In the genomic region with DNA sequence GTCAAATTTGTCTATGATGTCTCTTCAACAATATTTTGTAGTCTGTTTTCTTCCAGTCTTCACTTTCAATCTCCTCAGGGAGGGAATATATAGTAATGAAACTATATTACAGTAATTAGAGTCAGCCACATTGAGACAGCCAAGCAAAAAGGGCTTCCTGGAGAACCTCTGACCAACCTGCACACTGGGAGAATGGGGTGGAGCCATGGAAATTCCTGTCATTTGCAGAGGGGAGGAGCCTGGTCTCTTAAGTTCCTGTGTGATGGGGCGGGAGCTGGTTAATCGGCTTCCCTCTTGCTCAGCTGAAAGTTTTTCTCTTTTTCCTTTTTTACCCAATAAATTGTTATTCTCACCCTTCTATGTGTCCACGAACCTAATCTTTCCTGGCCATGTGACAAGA, we compare ENCODE assay signal across 38 cellular contexts.
"Had no signal": no experiment of that assay in that cellular context is flagged by ENCODE, and none has a peak within 500 bp of the region (broad histone marks: within the 10 kb centered on the region; RNA-seq: fewer than 3 reads in every experiment).

No MANE protein-coding gene starts in this region.

- DNase-seq: activated CD4-positive, alpha-beta memory T cell treated with anti-CD3 and anti-CD28 coated beads for 36 hours; activated CD4-positive, alpha-beta T cell treated with anti-CD3 and anti-CD28 coated beads for 36 hours; activated CD4-positive, alpha-beta T cell treated with anti-CD3 and anti-CD28 coated beads, Interleukin-2, amount 10 ng/mL, durations not matched to agents 24 days and 14 days; activated CD4-positive, CD25-positive, alpha-beta regulatory T cell; activated CD4-positive, CD25-positive, alpha-beta regulatory T cell treated with anti-CD3 and anti-CD28 coated beads, Interleukin-2, amount 50 U/mL, for 72 hours; activated CD8-positive, alpha-beta memory T cell treated with anti-CD3 and anti-CD28 coated beads, Interleukin-2, amount 10 ng/mL, durations not matched to agents 7 days and 5 days; activated CD8-positive, alpha-beta memory T cell treated with anti-CD3 and anti-CD28 coated beads, Interleukin-2, amount 50 U/mL, for 4 hours; activated CD8-positive, alpha-beta T cell treated with anti-CD3 and anti-CD28 coated beads, Interleukin-2, amount 10 ng/mL, durations not matched to agents 7 days and 5 days; activated effector memory CD4-positive, alpha-beta T cell treated with anti-CD3 and anti-CD28 coated beads, Interleukin-2, amount 50 U/mL, for 16 hours; activated naive CD4-positive, alpha-beta T cell treated with anti-CD3 and anti-CD28 coated beads for 36 hours; activated naive CD8-positive, alpha-beta T cell treated with anti-CD3 and anti-CD28 coated beads for 36 hours; activated naive CD8-positive, alpha-beta T cell treated with anti-CD3 and anti-CD28 coated beads, Interleukin-2, amount 50 U/mL, for 24 hours; activated T-cell treated with anti-CD3 and anti-CD28 coated beads, Interleukin-2, amount 50 U/mL, for 1 hour; activated T-cell treated with anti-CD3 and anti-CD28 coated beads, Interleukin-2, amount 50 U/mL, for 48 hours; adrenal gland; amygdala; central memory CD4-positive, alpha-beta T cell; cerebellar nuclear complex; cortex of kidney; dermis blood vessel endothelial cell; effector CD4-positive, alpha-beta T cell; effector memory CD8-positive, alpha-beta T cell; esophagus squamous epithelium; foreskin melanocyte; T-helper 1 cell; T-helper 17 cell; T1000; WERI-Rb-1 had no signal

- H3K27ac ChIP-seq: adrenal gland, ascending aorta, breast epithelium, cardiac muscle cell, epithelial cell of prostate, esophagus squamous epithelium, gastroesophageal sphincter, WERI-Rb-1 had no signal

- H3K36me3 Mint-ChIP-seq: activated CD4-positive, alpha-beta memory T cell treated with anti-CD3 and anti-CD28 coated beads for 36 hours; activated CD8-positive, alpha-beta memory T cell treated with anti-CD3 and anti-CD28 coated beads, Interleukin-2, amount 10 ng/mL, durations not matched to agents 7 days and 5 days; activated naive CD4-positive, alpha-beta T cell treated with anti-CD3 and anti-CD28 coated beads, Interleukin-2, amount 50 U/mL, for 24 hours; activated naive CD8-positive, alpha-beta T cell treated with anti-CD3 and anti-CD28 coated beads for 36 hours; brain had no signal

- H3K27me3 ChIP-seq: adrenal gland, ascending aorta, breast epithelium, cardiac muscle cell, esophagus squamous epithelium, gastroesophageal sphincter had no signal

- H3K4me1 Mint-ChIP-seq: activated CD4-positive, alpha-beta T cell treated with anti-CD3 and anti-CD28 coated beads for 36 hours; activated CD4-positive, alpha-beta T cell treated with anti-CD3 and anti-CD28 coated beads, Interleukin-2, amount 10 ng/mL, durations not matched to agents 24 days and 14 days; activated CD8-positive, alpha-beta memory T cell treated with anti-CD3 and anti-CD28 coated beads, Interleukin-2, amount 10 ng/mL, durations not matched to agents 7 days and 5 days; activated naive CD4-positive, alpha-beta T cell treated with anti-CD3 and anti-CD28 coated beads, Interleukin-2, amount 50 U/mL, for 24 hours; activated naive CD8-positive, alpha-beta T cell treated with anti-CD3 and anti-CD28 coated beads for 36 hours; activated naive CD8-positive, alpha-beta T cell treated with anti-CD3 and anti-CD28 coated beads, Interleukin-2, amount 50 U/mL, for 24 hours; brain; T-helper 17 cell had no signal

- H3K9me3 ChIP-seq: adrenal gland, ascending aorta, breast epithelium, esophagus squamous epithelium, gastroesophageal sphincter had no signal

- H3K4me3 Mint-ChIP-seq: activated CD4-positive, alpha-beta memory T cell treated with anti-CD3 and anti-CD28 coated beads for 36 hours; activated CD4-positive, alpha-beta T cell treated with anti-CD3 and anti-CD28 coated beads for 36 hours; activated CD4-positive, alpha-beta T cell treated with anti-CD3 and anti-CD28 coated beads, Interleukin-2, amount 10 ng/mL, durations not matched to agents 24 days and 14 days; activated CD8-positive, alpha-beta memory T cell treated with anti-CD3 and anti-CD28 coated beads, Interleukin-2, amount 10 ng/mL, durations not matched to agents 7 days and 5 days; activated CD8-positive, alpha-beta T cell treated with anti-CD3 and anti-CD28 coated beads, Interleukin-2, amount 10 ng/mL, durations not matched to agents 7 days and 5 days; activated naive CD4-positive, alpha-beta T cell treated with anti-CD3 and anti-CD28 coated beads for 36 hours; activated naive CD4-positive, alpha-beta T cell treated with anti-CD3 and anti-CD28 coated beads, Interleukin-2, amount 50 U/mL, for 24 hours; activated naive CD8-positive, alpha-beta T cell treated with anti-CD3 and anti-CD28 coated beads for 36 hours; activated naive CD8-positive, alpha-beta T cell treated with anti-CD3 and anti-CD28 coated beads, Interleukin-2, amount 50 U/mL, for 24 hours; activated T-helper 1 cell treated with anti-CD3 and anti-CD28 coated beads, Interleukin-12 subunit alpha, Interleukin-12 subunit beta, Interleukin-2, Interleukin-4 antibody, amounts not matched to agents 30 ng/mL and 10 ng/mL and 1 ng/mL, durations not matched to agents 14 hours and 24 hours and 36 hours; brain; effector memory CD8-positive, alpha-beta T cell; T-helper 17 cell; T-helper 2 cell treated with Interferon-gamma antibody and Interleukin-4, amounts not matched to agents 5 μg/mL and 100 μg/mL, for 36 hours had no signal

- H3K27me3 Mint-ChIP-seq: activated CD4-positive, alpha-beta memory T cell treated with anti-CD3 and anti-CD28 coated beads for 36 hours; activated CD4-positive, alpha-beta T cell treated with anti-CD3 and anti-CD28 coated beads for 36 hours; activated CD4-positive, alpha-beta T cell treated with anti-CD3 and anti-CD28 coated beads, Interleukin-2, amount 10 ng/mL, durations not matched to agents 24 days and 14 days; activated CD8-positive, alpha-beta memory T cell treated with anti-CD3 and anti-CD28 coated beads, Interleukin-2, amount 10 ng/mL, durations not matched to agents 7 days and 5 days; activated naive CD4-positive, alpha-beta T cell treated with anti-CD3 and anti-CD28 coated beads, Interleukin-2, amount 50 U/mL, for 24 hours; activated naive CD8-positive, alpha-beta T cell treated with anti-CD3 and anti-CD28 coated beads for 36 hours; activated naive CD8-positive, alpha-beta T cell treated with anti-CD3 and anti-CD28 coated beads, Interleukin-2, amount 50 U/mL, for 24 hours; brain; effector memory CD8-positive, alpha-beta T cell; T-helper 17 cell had no signal

- H3K4me3 ChIP-seq: adrenal gland, ascending aorta, breast epithelium, cardiac muscle cell, esophagus squamous epithelium, gastroesophageal sphincter had no signal

- H3K4me1 ChIP-seq: adrenal gland, ascending aorta, breast epithelium, esophagus squamous epithelium, gastroesophageal sphincter had no signal

- H3K9me3 Mint-ChIP-seq: activated CD4-positive, alpha-beta T cell treated with anti-CD3 and anti-CD28 coated beads, Interleukin-2, amount 10 ng/mL, durations not matched to agents 24 days and 14 days; activated naive CD4-positive, alpha-beta T cell treated with anti-CD3 and anti-CD28 coated beads for 36 hours; activated naive CD4-positive, alpha-beta T cell treated with anti-CD3 and anti-CD28 coated beads, Interleukin-2, amount 50 U/mL, for 24 hours; activated naive CD8-positive, alpha-beta T cell treated with anti-CD3 and anti-CD28 coated beads for 36 hours; activated naive CD8-positive, alpha-beta T cell treated with anti-CD3 and anti-CD28 coated beads, Interleukin-2, amount 50 U/mL, for 24 hours; activated T-helper 1 cell treated with anti-CD3 and anti-CD28 coated beads, Interleukin-12 subunit alpha, Interleukin-12 subunit beta, Interleukin-2, Interleukin-4 antibody, amounts not matched to agents 30 ng/mL and 10 ng/mL and 1 ng/mL, durations not matched to agents 14 hours and 24 hours and 36 hours; brain had no signal

- H3K27ac Mint-ChIP-seq: activated CD4-positive, alpha-beta memory T cell treated with anti-CD3 and anti-CD28 coated beads for 36 hours; activated CD4-positive, alpha-beta T cell treated with anti-CD3 and anti-CD28 coated beads for 36 hours; activated CD4-positive, alpha-beta T cell treated with anti-CD3 and anti-CD28 coated beads, Interleukin-2, amount 10 ng/mL, durations not matched to agents 24 days and 14 days; activated CD8-positive, alpha-beta memory T cell treated with anti-CD3 and anti-CD28 coated beads, Interleukin-2, amount 10 ng/mL, durations not matched to agents 7 days and 5 days; activated CD8-positive, alpha-beta T cell treated with anti-CD3 and anti-CD28 coated beads, Interleukin-2, amount 10 ng/mL, durations not matched to agents 7 days and 5 days; activated naive CD4-positive, alpha-beta T cell treated with anti-CD3 and anti-CD28 coated beads for 36 hours; activated naive CD4-positive, alpha-beta T cell treated with anti-CD3 and anti-CD28 coated beads, Interleukin-2, amount 50 U/mL, for 24 hours; activated naive CD8-positive, alpha-beta T cell treated with anti-CD3 and anti-CD28 coated beads for 36 hours; activated naive CD8-positive, alpha-beta T cell treated with anti-CD3 and anti-CD28 coated beads, Interleukin-2, amount 50 U/mL, for 24 hours; activated T-helper 1 cell treated with anti-CD3 and anti-CD28 coated beads, Interleukin-12 subunit alpha, Interleukin-12 subunit beta, Interleukin-2, Interleukin-4 antibody, amounts not matched to agents 30 ng/mL and 10 ng/mL and 1 ng/mL, durations not matched to agents 14 hours and 24 hours and 36 hours; activated T-helper 2 cell treated with anti-CD3 and anti-CD28 coated beads, Interferon-gamma antibody, Interleukin-2, Interleukin-4, amounts not matched to agents 10 μg/mL and 5 μg/mL and 100 μg/mL, durations not matched to agents 14 hours and 24 hours and 36 hours; brain; effector memory CD8-positive, alpha-beta T cell; T-helper 17 cell; T-helper 2 cell treated with Interferon-gamma antibody and Interleukin-4, amounts not matched to agents 5 μg/mL and 100 μg/mL, for 36 hours had no signal

- ATAC-seq: activated CD4-positive, alpha-beta T cell treated with anti-CD3 and anti-CD28 coated beads for 36 hours; activated CD8-positive, alpha-beta memory T cell treated with anti-CD3 and anti-CD28 coated beads, Interleukin-2, amount 10 ng/mL, durations not matched to agents 7 days and 5 days; activated CD8-positive, alpha-beta T cell treated with anti-CD3 and anti-CD28 coated beads, Interleukin-2, amount 10 ng/mL, durations not matched to agents 7 days and 5 days; activated naive CD8-positive, alpha-beta T cell treated with anti-CD3 and anti-CD28 coated beads, Interleukin-2, amount 50 U/mL, for 24 hours; effector memory CD8-positive, alpha-beta T cell; gastroesophageal sphincter; T-helper 17 cell had no signal

- H3K36me3 ChIP-seq: adrenal gland, ascending aorta, breast epithelium, cardiac muscle cell, esophagus squamous epithelium, gastroesophageal sphincter, WERI-Rb-1 had no signal
